ENCODE assay signal across 8 cellular contexts in the genomic region with DNA sequence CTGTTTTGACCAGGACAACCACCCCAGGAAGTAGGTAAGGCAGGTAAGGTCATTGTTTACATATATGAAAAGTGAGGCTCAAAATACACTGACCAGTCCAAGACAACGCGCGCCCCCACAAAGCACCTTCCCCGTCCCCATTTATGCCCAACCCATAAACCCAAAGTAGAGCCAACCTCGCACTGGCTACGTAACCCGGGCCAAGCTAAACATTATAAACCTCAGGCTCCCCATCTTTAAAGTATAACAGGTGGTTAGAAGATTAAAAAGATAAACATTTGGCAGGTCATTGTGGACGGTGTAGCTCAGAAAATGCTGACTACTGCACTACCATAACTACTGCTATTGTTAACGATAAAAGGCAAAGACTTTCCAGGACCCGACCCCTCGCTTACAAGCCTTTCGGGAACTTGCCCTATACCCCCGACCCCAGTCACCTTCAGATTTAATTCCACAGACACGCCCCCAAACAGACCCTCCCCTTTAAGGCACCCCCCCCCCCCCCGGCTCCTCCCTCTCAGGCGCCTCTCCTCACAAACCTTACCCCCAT. TPM values are rescaled to one million over a fixed set of nuclear protein-coding genes. Genes with fewer than 3 reads are reported as not detected.
A peak's percentile ranks its signal among the peaks of the same experiment; 100 is the strongest.
DNase-seq lines count a peak whose midpoint lies in the region; ATAC-seq and TF ChIP-seq lines count a peak whose summit lies in the region.

No MANE protein-coding gene starts in this region.

- H3K4me3 ChIP-seq in NB4 (ENCODE audit: low read depth, low read length) (peak overlapping the region; percentile 99), mammary epithelial cell (replicated peaks in 1 of 3; ENCODE audit: insufficient read depth in 1 of 3, low read depth in 2 of 3, low read length in 3 of 3) (peak overlapping the region; percentile 69 to 80 (median 69)), right lobe of liver (peak overlapping the region; percentile 72 to 74 (median 72)), thyroid gland (replicated peaks in 1 of 3) (peak overlapping the region; percentile 52 to 79 (median 59))

- H4K20me1 ChIP-seq in mammary epithelial cell (ENCODE audit: insufficient read depth, low read length) = no peaks in the 10 kb centered on the region

- peak overlapping the region; percentile 86 for H3K4me2 ChIP-seq in mammary epithelial cell (ENCODE audit: insufficient read depth, low read depth, low read length)

- 0% methylated on average over 6 of the region's 16 CpGs for WGBS in mammary epithelial cell (ENCODE audit: low coverage, missing lambda C conversion rate)
- WGBS in right lobe of liver (ENCODE audit: insufficient coverage, low coverage, low lambda C conversion rate, missing lambda C conversion rate) = 0% methylated on average over 13 of the region's 16 CpGs
- 3 to 8% methylated on average over 16 of the region's 16 CpGs for WGBS in thyroid gland, 2 donors

- H2AFZ ChIP-seq in mammary epithelial cell (ENCODE audit: low read depth, low read length) = peak overlapping the region; percentile 77

- H3K36me3 ChIP-seq in mammary epithelial cell (ENCODE audit: insufficient read depth, low read length) = no peaks in the 10 kb centered on the region
- no peaks in the 10 kb centered on the region for H3K36me3 ChIP-seq in right lobe of liver
- H3K36me3 ChIP-seq in thyroid gland = no peaks in the 10 kb centered on the region

- no peak for TF ChIP-seq CTCF in NB4 (IDR thresholded peaks at IDR 0.05; ENCODE audit: low read depth, low read length)
- no peak for TF ChIP-seq CTCF in mammary epithelial cell (conservative IDR thresholded peaks at IDR 0.05 in 1 of 2, IDR thresholded peaks at IDR 0.05 in 1 of 2; ENCODE audit: extremely low read depth in 1 of 2, insufficient read depth in 1 of 2, low read depth in 1 of 2, low read length in 2 of 2)
- TF ChIP-seq CTCF in right lobe of liver (IDR thresholded peaks at IDR 0.05) = no peak
- no peak for TF ChIP-seq CTCF in thyroid gland (IDR thresholded peaks at IDR 0.05)

- peaks cover 56% of the 10 kb centered on the region for H3K79me2 ChIP-seq in mammary epithelial cell (ENCODE audit: insufficient read depth, low read length)

- H3K9me3 ChIP-seq in mammary epithelial cell (replicated peaks; ENCODE audit: insufficient read depth, low read length) (no peaks in the 10 kb centered on the region), right lobe of liver (no peaks in the 10 kb centered on the region), thyroid gland (no peaks in the 10 kb centered on the region)

- TF ChIP-seq POLR2A in NB4 (IDR thresholded peaks at IDR 0.05; ENCODE audit: extremely low read depth, insufficient read length) = no peak
- no peak for TF ChIP-seq POLR2A in right lobe of liver (IDR thresholded peaks at IDR 0.05)
- no peak for TF ChIP-seq POLR2A in thyroid gland (IDR thresholded peaks at IDR 0.05)

- in situ Hi-C loops in G401 (cut with HindIII; ENCODE audit: low sequenced_read_pairs) = no loop called here
- in situ Hi-C loops in mammary epithelial cell (cut with MboI; ENCODE audit: low sequenced_read_pairs in 2 of 2) = loop anchor here in 1 of 2 donors (5.0 kb wide), 1 partner anchor 38 kb away; no protein-coding TSS in a partner anchor

- DNase-seq in G401 (ENCODE audit: low spot score) = peak; percentile 35
- no peak for DNase-seq in NB4 (ENCODE audit: low read depth)
- DNase-seq in mammary epithelial cell = peak; percentile 24
- DNase-seq in right lobe of liver = no peak
- peak in 1 of 2 donors; percentile 11 for DNase-seq in thyroid gland
- no peak for DNase-seq in NCI-H2196 (lab: John Stamatoyannopoulos, UW; ENCODE audit: unreplicated experiment)
- DNase-seq in NCI-H1048 (lab: John Stamatoyannopoulos, UW) = no peak

- H3K27ac ChIP-seq in mammary epithelial cell (ENCODE audit: insufficient read depth, low read depth, low read length) (peak overlapping the region; percentile 62), right lobe of liver (peak overlapping the region; percentile 81 to 86 (median 82)), thyroid gland (peak overlapping the region; percentile 70 to 90 (median 81))

- no peaks in the 10 kb centered on the region for H3K27me3 ChIP-seq in mammary epithelial cell (ENCODE audit: insufficient read depth, low read length)
- no peaks in the 10 kb centered on the region for H3K27me3 ChIP-seq in right lobe of liver
- H3K27me3 ChIP-seq in thyroid gland = no peaks in the 10 kb centered on the region

- dilution Hi-C loops in mammary epithelial cell (cut with HindIII; ENCODE audit: low sequenced_read_pairs) = no loop called here

- peak overlapping the region; percentile 81 for H3K9ac ChIP-seq in mammary epithelial cell (ENCODE audit: insufficient read depth, low read length)

- H3K4me1 ChIP-seq in mammary epithelial cell (ENCODE audit: insufficient read depth, low read length) (peaks cover 19% of the 10 kb centered on the region), right lobe of liver (peaks cover 0 to 10% (median 0%) of the 10 kb centered on the region in 4 donors), thyroid gland (peaks cover 7 to 12% of the 10 kb centered on the region in 2 donors)

- BruUV-seq in mammary epithelial cell (replicated peaks; lab: Mats Ljungman, UMichigan) = no TSS peak

- intact Hi-C loops in mammary epithelial cell (cut with micrococcal nuclease) (loop anchor here (1.0 to 5.0 kb wide), 4 partner anchors 23 to 142 kb away; partner anchors contain the start of genes INPPL1 and LAMTOR1), right lobe of liver (cut with DNase I) (no loop called here), thyroid gland (cut with DNase I) (loop anchor here (2.0 kb wide), 1 partner anchor 39 kb away; no protein-coding TSS in a partner anchor)

- CTCF ChIA-PET in mammary epithelial cell (lab: Charles Lee; ENCODE audit: low non-redundant PET) = no interaction called here

- ATAC-seq in right lobe of liver = peak; percentile 30 to 62 (median 56)
- ATAC-seq in HG02588 (IDR thresholded peaks at IDR 0.05; ENCODE audit: unreplicated experiment) = no peak

RNA-seq across cellular contexts. Expression of gene NUMA1, which starts 0.5 kb away (rescaled TPM):
- 128 and 136 TPM in 2 replicates for total RNA-seq in G401 (2014; rRNA removed; shearing (Covaris generic))
- 100 to 1,000 TPM; 126 to 175 TPM for total RNA-seq in mammary epithelial cell
- polyA plus RNA-seq in mammary epithelial cell = 74.4 TPM
- polyA minus RNA-seq in mammary epithelial cell = 264 TPM
- 10 to 100 TPM; 47.3 to 62.5 (median 54.5) TPM for total RNA-seq in right lobe of liver
- 100 to 1,000 TPM; 259 to 342 (median 280) TPM for total RNA-seq in thyroid gland

RNA-seq across cellular contexts. Expression of gene LRRC51, which starts 0.8 kb away (rescaled TPM):
- 7.1 and 10.8 TPM in 2 replicates for total RNA-seq in G401 (2014; rRNA removed; shearing (Covaris generic))
- 10 to 100 TPM in 1 of 2 donors, 1 to 10 TPM in 1; 4.3 to 10.3 TPM for total RNA-seq in mammary epithelial cell
- 9.0 TPM for polyA plus RNA-seq in mammary epithelial cell
- polyA minus RNA-seq in mammary epithelial cell = 2.7 TPM
- total RNA-seq in right lobe of liver = 1 to 10 TPM; 3.3 to 9.0 (median 6.1) TPM
- total RNA-seq in thyroid gland = 10 to 100 TPM; 13.0 to 24.5 (median 14.1) TPM

RNA-seq across cellular contexts. Expression of gene LAMTOR1, which starts 23.2 kb away (rescaled TPM):
- 185 and 194 TPM in 2 replicates for total RNA-seq in G401 (2014; rRNA removed; shearing (Covaris generic))
- total RNA-seq in mammary epithelial cell = 100 to 1,000 TPM; 105 to 183 TPM
- polyA plus RNA-seq in mammary epithelial cell = 175 TPM
- 96.7 TPM for polyA minus RNA-seq in mammary epithelial cell
- total RNA-seq in right lobe of liver = 10 to 100 TPM; 30.3 to 92.2 (median 38.7) TPM
- 100 to 1,000 TPM; 127 to 204 (median 182) TPM for total RNA-seq in thyroid gland

RNA-seq across cellular contexts. Expression of gene TOMT, which starts 25.9 kb away (rescaled TPM):
- total RNA-seq in G401 (2014; rRNA removed; shearing (Covaris generic)) = not detected in 2 replicates
- total RNA-seq in mammary epithelial cell = under 1 TPM in 1 of 2 donors, not detected in 1; 0.17 TPM
- polyA plus RNA-seq in mammary epithelial cell = not detected
- polyA minus RNA-seq in mammary epithelial cell = not detected
- under 1 TPM in 2 of 6 experiments, not detected in 4; 0.17 to 0.29 TPM for total RNA-seq in right lobe of liver
- total RNA-seq in thyroid gland = not detected

RNA-seq across cellular contexts. Expression of gene ANAPC15, which starts 32.6 kb away (rescaled TPM):
- total RNA-seq in G401 (2014; rRNA removed; shearing (Covaris generic)) = 19.5 and 28.7 TPM in 2 replicates
- 10 to 100 TPM; 21.7 to 64.8 TPM for total RNA-seq in mammary epithelial cell
- polyA plus RNA-seq in mammary epithelial cell = 92.2 TPM
- 17.7 TPM for polyA minus RNA-seq in mammary epithelial cell
- 10 to 100 TPM; 11.8 to 17.0 (median 14.2) TPM for total RNA-seq in right lobe of liver
- total RNA-seq in thyroid gland = 10 to 100 TPM; 21.5 to 49.6 (median 39.7) TPM

Comparison
In these comparisons a context has a peak if more than half of its experiments do, and no peak if none do; other contexts are left out.
1. DNase-seq: peak in G401 (single experiment) and mammary epithelial cell (single experiment); none in NB4 (single experiment), right lobe of liver (0 of 3), NCI-H2196 (single experiment) and NCI-H1048 (single experiment).
2. intact Hi-C loops: an anchor here in mammary epithelial cell (1.0 to 5.0 kb wide) and thyroid gland (2.0 kb wide); none called in right lobe of liver.
3. Peak in every context shown above with its lines, with median percentiles within 50 percentile points of each other: H3K4me3 ChIP-seq and H3K27ac ChIP-seq.